8 cellular contexts compared by ENCODE assay signal in genomic region chrX:14872355-14872754, GRCh38. TPM values are rescaled to one million over a fixed set of nuclear protein-coding genes. Genes with fewer than 3 reads are reported as not detected.
DNase-seq lines count a peak whose midpoint lies in the region; ATAC-seq and TF ChIP-seq lines count a peak whose summit lies in the region.

No MANE protein-coding gene starts in this region.

- CTCF ChIA-PET in CD4-positive, alpha-beta memory T cell (lab: Charles Lee; ENCODE audit: partially characterized antibody): no interaction called here

- no peaks in the 10 kb centered on the region for H3K9me3 ChIP-seq in CD4-positive, alpha-beta memory T cell (ENCODE audit: control insufficient read depth in 1 of 2, low read length in 2 of 2)
- H3K9me3 ChIP-seq in KOPT-K1 (ENCODE audit: insufficient read depth, low read length, poor library complexity, severe bottlenecking): peaks cover 9% of the 10 kb centered on the region

- intact Hi-C loops in CD4-positive, alpha-beta memory T cell (cut with micrococcal nuclease): loop anchor here (2.0 to 10.0 kb wide), 6 partner anchors 272 to 1842 kb away; partner anchors contain the start of genes AP1S2, CTPS2, SYAP1 and TCEANC
- intact Hi-C loops in head of caudate nucleus (cut with DNase I): no loop called here

- H3K36me3 ChIP-seq in CD4-positive, alpha-beta memory T cell (ENCODE audit: insufficient read depth, low read length): no peaks in the 10 kb centered on the region
- peaks cover 15% of the 10 kb centered on the region for H3K36me3 ChIP-seq in KOPT-K1 (ENCODE audit: insufficient read depth, low read length)

- no peak for TF ChIP-seq CTCF in nephron progenitor cell (IDR thresholded peaks at IDR 0.05)

- peak overlapping the region in 1 of 2 donors; percentile 77 for H3K4me3 ChIP-seq in CD4-positive, alpha-beta memory T cell (ENCODE audit: low read length in 2 of 2)

- H3K27me3 Mint-ChIP-seq in CD4-positive, alpha-beta memory T cell: no peaks in the 10 kb centered on the region
- no peaks in the 10 kb centered on the region for H3K27me3 Mint-ChIP-seq in central memory CD8-positive, alpha-beta T cell
- H3K27me3 Mint-ChIP-seq in nephron progenitor cell (ENCODE audit: low read depth, poor library complexity): no peaks in the 10 kb centered on the region

- no peaks in the 10 kb centered on the region for H3K27me3 ChIP-seq in CD4-positive, alpha-beta memory T cell (ENCODE audit: insufficient read depth, low read length)

- peaks cover 4 to 27% (median 9%) of the 10 kb centered on the region in 4 donors for H3K4me1 Mint-ChIP-seq in CD4-positive, alpha-beta memory T cell
- H3K4me1 Mint-ChIP-seq in central memory CD8-positive, alpha-beta T cell: peaks cover 6% of the 10 kb centered on the region
- H3K4me1 Mint-ChIP-seq in nephron progenitor cell: peaks cover 14% of the 10 kb centered on the region

- peak overlapping the region; percentile 83 to 92 (median 88) for H3K4me3 Mint-ChIP-seq in CD4-positive, alpha-beta memory T cell
- H3K4me3 Mint-ChIP-seq in central memory CD8-positive, alpha-beta T cell: peak overlapping the region; percentile 87
- H3K4me3 Mint-ChIP-seq in nephron progenitor cell: peak overlapping the region; percentile 81

- DNase-seq in CD4-positive, alpha-beta memory T cell: no peak
- DNase-seq in central memory CD8-positive, alpha-beta T cell (ENCODE audit: low spot score in 2 of 2): no peak
- DNase-seq in nephron progenitor cell (no peak), NCI-H1436 (lab: John Stamatoyannopoulos, UW) (no peak), head of caudate nucleus (no peak)
- DNase-seq in activated CD8-positive, alpha-beta memory T cell treated with anti-CD3 and anti-CD28 coated beads, Interleukin-2, amount 50 U/mL, for 4 hours: no peak

- peaks cover 12% of the 10 kb centered on the region for H3K4me1 ChIP-seq in CD4-positive, alpha-beta memory T cell (ENCODE audit: insufficient read depth, low read length)

- peak overlapping the region in 1 of 7 donors; percentile 91 for H3K27ac Mint-ChIP-seq in CD4-positive, alpha-beta memory T cell
- H3K27ac Mint-ChIP-seq in central memory CD8-positive, alpha-beta T cell (ENCODE audit: low read depth): peak overlapping the region; percentile 87
- H3K27ac Mint-ChIP-seq in nephron progenitor cell: no peak overlapping the region

- peak overlapping the region; percentile 36 for H3K27ac ChIP-seq in CD4-positive, alpha-beta memory T cell (ENCODE audit: low read depth, low read length)
- H3K27ac ChIP-seq in KOPT-K1 (ENCODE audit: low read depth, low read length, poor library complexity, severe bottlenecking): peak overlapping the region; percentile 67

- H3K36me3 Mint-ChIP-seq in CD4-positive, alpha-beta memory T cell: peaks cover 7 to 8% of the 10 kb centered on the region in 2 donors
- H3K36me3 Mint-ChIP-seq in central memory CD8-positive, alpha-beta T cell (ENCODE audit: insufficient read depth): peaks cover 5% of the 10 kb centered on the region
- H3K36me3 Mint-ChIP-seq in nephron progenitor cell (ENCODE audit: low read depth): peaks cover 32% of the 10 kb centered on the region

- no peaks in the 10 kb centered on the region for H3K9me3 Mint-ChIP-seq in CD4-positive, alpha-beta memory T cell
- H3K9me3 Mint-ChIP-seq in central memory CD8-positive, alpha-beta T cell: no peaks in the 10 kb centered on the region
- H3K9me3 Mint-ChIP-seq in nephron progenitor cell: peaks cover 48% of the 10 kb centered on the region

- POLR2A ChIA-PET in CD4-positive, alpha-beta memory T cell (lab: Charles Lee; ENCODE audit: partially characterized antibody): no interaction called here

- ATAC-seq in central memory CD8-positive, alpha-beta T cell (replicated peaks; ENCODE audit: extremely low read depth, poor library complexity, severe bottlenecking): no peak
- ATAC-seq in GM18858 (IDR thresholded peaks at IDR 0.05; ENCODE audit: unreplicated experiment): no peak

RNA-seq across cellular contexts. Expression of gene FANCB, which starts 0.5 kb away (rescaled TPM):
- 1 to 10 TPM; 3.0 to 4.8 TPM for total RNA-seq in CD4-positive, alpha-beta memory T cell
- polyA plus RNA-seq in CD4-positive, alpha-beta memory T cell: 1 to 10 TPM; 2.3 to 4.2 TPM

RNA-seq across cellular contexts. Expression of gene MOSPD2, which starts 0.9 kb away (rescaled TPM):
- 10 to 100 TPM; 14.0 to 15.2 TPM for total RNA-seq in CD4-positive, alpha-beta memory T cell
- polyA plus RNA-seq in CD4-positive, alpha-beta memory T cell: 10 to 100 TPM in 1 of 2 donors, 1 to 10 TPM in 1; 7.4 to 11.0 TPM
